8 cellular contexts compared by ENCODE assay signal in the genomic region with DNA sequence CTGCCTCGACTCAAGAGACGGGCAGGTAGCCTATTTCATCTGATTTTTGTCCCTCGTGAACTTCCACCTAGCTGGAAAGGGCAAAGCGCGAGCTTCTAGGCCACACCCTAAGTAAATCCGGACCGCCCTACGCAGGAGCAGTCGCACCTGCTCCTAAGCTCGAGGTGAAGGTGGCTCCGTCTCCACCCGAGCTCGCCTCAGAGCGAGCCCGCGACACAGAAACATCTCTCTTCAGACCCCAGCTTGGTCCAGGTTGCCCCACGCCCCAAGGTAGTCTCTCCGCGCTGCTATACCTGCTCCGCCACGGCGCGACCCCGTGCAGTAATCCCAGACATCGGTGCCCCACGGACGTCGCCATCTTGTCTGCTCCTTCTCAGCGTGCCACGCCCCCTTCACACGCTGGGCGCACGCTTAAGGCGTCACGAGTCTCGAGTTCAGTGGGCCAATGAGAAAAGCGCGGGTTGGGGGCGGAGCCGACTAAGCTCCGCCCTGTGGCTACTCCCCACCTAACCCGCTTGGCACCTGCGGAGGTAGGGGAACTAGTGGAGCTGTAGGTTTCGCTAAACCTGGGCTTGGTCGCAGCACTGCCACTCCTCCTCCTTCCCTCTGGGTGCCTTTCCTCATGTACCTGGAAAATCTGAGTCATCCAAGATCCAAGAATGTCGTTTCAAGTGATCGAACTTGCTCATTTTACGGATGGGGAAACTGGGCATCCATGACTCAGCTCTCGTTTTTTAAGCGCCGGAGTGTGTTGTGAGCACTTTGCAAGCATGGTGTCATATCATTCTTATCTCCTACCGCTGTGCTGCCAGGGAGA. TPM values are rescaled to one million over a fixed set of nuclear protein-coding genes. Genes with fewer than 3 reads are reported as not detected.
DNase-seq lines count a peak whose midpoint lies in the region; ATAC-seq and TF ChIP-seq lines count a peak whose summit lies in the region.

A gene (minus strand): TSS at position 365 of the 817 bp plus-strand sequence. CDS start 7 bp downstream, at position 358.

- 4% methylated on average over 52 of the region's 52 CpGs for WGBS in HUES64

- peaks cover 14% of the 10 kb centered on the region for H3K4me1 Mint-ChIP-seq in endothelial cell (ENCODE audit: unreplicated experiment)

- peak within 1 kb of the TSS; percentile 80 for H3K9ac ChIP-seq in HUES64 (ENCODE audit: low read depth, low read length)
- H3K9ac ChIP-seq in OCI-LY1 (ENCODE audit: low read length), result peak within 1 kb of the TSS; percentile 73

- H3K9me2 ChIP-seq in OCI-LY1 (ENCODE audit: low read depth, low read length), result no peaks in the 10 kb centered on the region

- TF ChIP-seq CTCF in OCI-LY1 (IDR thresholded peaks at IDR 0.05; ENCODE audit: low read length), result no peak
- no peak for TF ChIP-seq CTCF in endothelial cell (IDR thresholded peaks at IDR 0.05; ENCODE audit: unreplicated experiment)

- 0 out of 2 replicates have a peak, but pooled peaks cover 4% of the 10 kb centered on the region for H3K4me1 ChIP-seq in HUES64 (ENCODE audit: insufficient read depth, low read length)
- peaks cover 34% of the 10 kb centered on the region for H3K4me1 ChIP-seq in OCI-LY1 (ENCODE audit: insufficient read depth, low read length, severe bottlenecking)

- DNase-seq in Caki2 (ENCODE audit: low read depth), result peak; percentile 99
- DNase-seq in activated CD8-positive, alpha-beta memory T cell treated with anti-CD3 and anti-CD28 coated beads, Interleukin-2, amount 50 U/mL, for 48 hours, result peak; percentile 98
- peak; percentile 95 for DNase-seq in endothelial cell (ENCODE audit: low spot score)
- peak; percentile 94 for DNase-seq in midbrain (lab: John Stamatoyannopoulos, UW)
- peak; percentile 92 to 93 for DNase-seq in stimulated activated CD8-positive, alpha-beta memory T cell treated with anti-CD3 and anti-CD28 coated beads, Interleukin-2, amount 100 ng/mL, for 1 hour (ENCODE audit: low read depth in 2 of 2)

- in situ Hi-C loops in Caki2 (cut with HindIII; ENCODE audit: low pct_unique_long_range_greater_than_20kb, low sequenced_read_pairs), result no loop called here

- peak within 1 kb of the TSS; percentile 100 for H3K4me3 Mint-ChIP-seq in endothelial cell (ENCODE audit: unreplicated experiment)

- H3K36me3 Mint-ChIP-seq in endothelial cell (ENCODE audit: low read depth, unreplicated experiment), result no peaks in the 10 kb centered on the region

- H3F3A ChIP-seq in OCI-LY1 (ENCODE audit: insufficient read depth, low read length), result no peaks in the 10 kb centered on the region; the same call in 1 of the 2 replicates

- H3K27ac ChIP-seq in HUES64 (ENCODE audit: low read depth, low read length) (peak within 1 kb of the TSS; percentile 40), OCI-LY1 (ENCODE audit: low read depth, low read length, poor library complexity, severe bottlenecking) (peak within 1 kb of the TSS; percentile 82)

- H3K36me3 ChIP-seq in HUES64 (ENCODE audit: insufficient read depth, low read length) (no peaks in the 10 kb centered on the region), OCI-LY1 (ENCODE audit: insufficient read depth, low read length) (no peaks in the 10 kb centered on the region; the same call in 1 of the 2 replicates)

- no peak within 1 kb of the TSS for H2AFZ ChIP-seq in OCI-LY1 (ENCODE audit: low read length)

- H3K27me3 Mint-ChIP-seq in endothelial cell (ENCODE audit: unreplicated experiment), result peaks cover 8% of the 10 kb centered on the region

- H3K27me3 ChIP-seq in HUES64 (ENCODE audit: insufficient read depth, low read length) (no peaks in the 10 kb centered on the region), OCI-LY1 (ENCODE audit: insufficient read depth, low read length) (no peaks in the 10 kb centered on the region)

- H3K4me3 ChIP-seq in HUES64 (ENCODE audit: low read length) (peak within 1 kb of the TSS; percentile 87), OCI-LY1 (ENCODE audit: low read depth, low read length, poor library complexity, severe bottlenecking) (peak within 1 kb of the TSS; percentile 84)

- H3K27ac Mint-ChIP-seq in endothelial cell (ENCODE audit: unreplicated experiment), result peak within 1 kb of the TSS; percentile 89

- no peaks in the 10 kb centered on the region for H3K9me3 ChIP-seq in HUES64 (ENCODE audit: insufficient read depth, low read depth, low read length)
- H3K9me3 ChIP-seq in OCI-LY1 (ENCODE audit: low read length), result no peaks in the 10 kb centered on the region

- peaks cover 43% of the 10 kb centered on the region for H3K79me2 ChIP-seq in OCI-LY1 (ENCODE audit: insufficient read depth, low read length)

- H3K4me2 ChIP-seq in OCI-LY1 (ENCODE audit: low read length), result peak within 1 kb of the TSS; percentile 93

- ATAC-seq in GM21423 (IDR thresholded peaks at IDR 0.05; ENCODE audit: unreplicated experiment), result peak; percentile 87

- no peaks in the 10 kb centered on the region for H3K9me3 Mint-ChIP-seq in endothelial cell (ENCODE audit: unreplicated experiment)

- no peaks in the 10 kb centered on the region for H4K20me1 ChIP-seq in OCI-LY1 (ENCODE audit: insufficient read depth, low read length)

RNA-seq across cellular contexts. Expression of the gene that starts here (rescaled TPM):
- total RNA-seq in Caki2 (2014; rRNA removed; shearing (Covaris generic); ENCODE audit: low replicate concordance), result 74.7 and 91.5 TPM in 2 replicates
- polyA plus RNA-seq in HUES64 (2013, experiment 1 of 2), result 26.4 TPM
- polyA plus RNA-seq in HUES64 (2013, experiment 2 of 2), result 27.4 TPM
- 53.0 TPM for total RNA-seq in endothelial cell (ENCODE audit: unreplicated experiment)

Comparison
In these comparisons a context has a peak if more than half of its experiments do, and no peak if none do; other contexts are left out.
1. Peak in every context shown above with its lines: DNase-seq, ATAC-seq, H3K4me3 ChIP-seq and H3K27ac ChIP-seq.